Comparison of ENCODE assay signal across 1 cellular context in genomic region chr6:105028898-105029297, GRCh38.
TF ChIP-seq lines count a peak whose summit lies in the region.

No MANE protein-coding gene starts in this region.

TF ChIP-seq in GM12878, 131 proteins besides CTCF, POLR2A, EP300 and RAD21 (continued from another document):
- TF ChIP-seq SKIL (IDR thresholded peaks at IDR 0.05; ENCODE audit: low read depth, poor library complexity, severe bottlenecking): no peak
- no peak for TF ChIP-seq ZZZ3 (IDR thresholded peaks at IDR 0.05; ENCODE audit: control insufficient read depth, insufficient read length, low read depth)
- TF ChIP-seq ZNF207 (IDR thresholded peaks at IDR 0.05; ENCODE audit: borderline replicate concordance): no peak
- no peak for TF ChIP-seq REST (IDR thresholded peaks at IDR 0.05; ENCODE audit: low read depth, low read length)
- TF ChIP-seq HDAC2 (IDR thresholded peaks at IDR 0.05): no peak
- no peak for TF ChIP-seq CHD2 (IDR thresholded peaks at IDR 0.05; ENCODE audit: borderline replicate concordance, low read depth, low read length)
- TF ChIP-seq HDGF (IDR thresholded peaks at IDR 0.05): no peak
